9 cellular contexts compared by ENCODE assay signal in genomic region chr22:41048791-41049717, GRCh38. TPM values are rescaled to one million over a fixed set of nuclear protein-coding genes. Genes with fewer than 3 reads are reported as not detected.
DNase-seq lines count a peak whose midpoint lies in the region; ATAC-seq and TF ChIP-seq lines count a peak whose summit lies in the region.
"Had no signal": no experiment of that assay in that cellular context is flagged by ENCODE, and none has a peak within 500 bp of the region (broad histone marks: within the 10 kb centered on the region; RNA-seq: fewer than 3 reads in every experiment).

No MANE protein-coding gene starts in this region.

- WGBS in ectodermal cell, 2 experiments = 78% methylated on average over 31 of the region's 31 CpGs

- H3K27me3 ChIP-seq in ectodermal cell (ENCODE audit: control insufficient read depth, insufficient read depth, low read length, poor library complexity, severe bottlenecking) = no peaks in the 10 kb centered on the region

- no peaks in the 10 kb centered on the region for H3K9me3 ChIP-seq in ectodermal cell (ENCODE audit: control insufficient read depth, low read length)

- H3K9me3 Mint-ChIP-seq in mesothelial cell of epicardium = peaks cover 4% of the 10 kb centered on the region
- H3K9me3 Mint-ChIP-seq in activated T-helper 1 cell treated with anti-CD3 and anti-CD28 coated beads, Interleukin-12 subunit alpha, Interleukin-12 subunit beta, Interleukin-2, Interleukin-4 antibody, amounts not matched to agents 30 ng/mL and 10 ng/mL and 1 ng/mL, durations not matched to agents 14 hours and 24 hours and 36 hours = no peaks in the 10 kb centered on the region

- DNase-seq in DMS 273 (lab: John Stamatoyannopoulos, UW; ENCODE audit: unreplicated experiment) (peak; percentile 24), DMS 273 treated with DMSO at 0.1 percent for 48 hours (lab: John Stamatoyannopoulos, UW) (no peak), mesothelial cell of epicardium (ENCODE audit: low spot score in 2 of 2, unreplicated experiment in 2 of 2) (peak; percentile 27 to 67), ureter (ENCODE audit: low spot score) (peak; percentile 77), NCI-H187 treated with DMSO at 0.1 percent for 48 hours (lab: John Stamatoyannopoulos, UW) (no peak)
- no peak for DNase-seq in activated T-helper 1 cell treated with anti-CD3 and anti-CD28 coated beads, Interleukin-12 subunit alpha, Interleukin-12 subunit beta, Interleukin-2, Interleukin-4 antibody, amounts not matched to agents 30 ng/mL and 10 ng/mL and 1 ng/mL, durations not matched to agents 14 hours and 24 hours and 36 hours (ENCODE audit: low spot score)

- H3K36me3 Mint-ChIP-seq in mesothelial cell of epicardium = no peaks in the 10 kb centered on the region
- no peaks in the 10 kb centered on the region for H3K36me3 Mint-ChIP-seq in activated T-helper 1 cell treated with anti-CD3 and anti-CD28 coated beads, Interleukin-12 subunit alpha, Interleukin-12 subunit beta, Interleukin-2, Interleukin-4 antibody, amounts not matched to agents 30 ng/mL and 10 ng/mL and 1 ng/mL, durations not matched to agents 14 hours and 24 hours and 36 hours (ENCODE audit: low read depth)

- no peaks in the 10 kb centered on the region for H3K27me3 Mint-ChIP-seq in mesothelial cell of epicardium (ENCODE audit: low read depth)
- peaks cover 2% of the 10 kb centered on the region for H3K27me3 Mint-ChIP-seq in activated T-helper 1 cell treated with anti-CD3 and anti-CD28 coated beads, Interleukin-12 subunit alpha, Interleukin-12 subunit beta, Interleukin-2, Interleukin-4 antibody, amounts not matched to agents 30 ng/mL and 10 ng/mL and 1 ng/mL, durations not matched to agents 14 hours and 24 hours and 36 hours (ENCODE audit: insufficient read depth)

- no peaks in the 10 kb centered on the region for H3K36me3 ChIP-seq in ectodermal cell (ENCODE audit: control insufficient read depth, insufficient read depth, low read length)

- peak overlapping the region; percentile 44 for H3K27ac ChIP-seq in ectodermal cell (ENCODE audit: insufficient read depth, low read depth, low read length, poor library complexity, severe bottlenecking)
- H3K27ac ChIP-seq: 22Rv1 had no signal

- intact Hi-C loops in activated T-helper 1 cell treated with anti-CD3 and anti-CD28 coated beads, Interleukin-12 subunit alpha, Interleukin-12 subunit beta, Interleukin-2, Interleukin-4 antibody, amounts not matched to agents 30 ng/mL and 10 ng/mL and 1 ng/mL, durations not matched to agents 14 hours and 24 hours and 36 hours (cut with micrococcal nuclease) = no loop called here

- no peak for ATAC-seq in HG02970 (IDR thresholded peaks at IDR 0.05; ENCODE audit: low FRiP score, unreplicated experiment)

- peak overlapping the region; percentile 51 for H3K4me3 Mint-ChIP-seq in mesothelial cell of epicardium
- no peak overlapping the region for H3K4me3 Mint-ChIP-seq in activated T-helper 1 cell treated with anti-CD3 and anti-CD28 coated beads, Interleukin-12 subunit alpha, Interleukin-12 subunit beta, Interleukin-2, Interleukin-4 antibody, amounts not matched to agents 30 ng/mL and 10 ng/mL and 1 ng/mL, durations not matched to agents 14 hours and 24 hours and 36 hours

- TF ChIP-seq CTCF in mesothelial cell of epicardium (IDR thresholded peaks at IDR 0.05; ENCODE audit: unreplicated experiment) = no peak

- no peaks in the 10 kb centered on the region for H3K4me1 ChIP-seq in ectodermal cell (ENCODE audit: control insufficient read depth, insufficient read depth, low read length)

- H3K4me3 ChIP-seq in ectodermal cell (ENCODE audit: insufficient read depth, low read depth, low read length) = no peak overlapping the region

- peak overlapping the region; percentile 11 for H3K27ac Mint-ChIP-seq in mesothelial cell of epicardium
- H3K27ac Mint-ChIP-seq in activated T-helper 1 cell treated with anti-CD3 and anti-CD28 coated beads, Interleukin-12 subunit alpha, Interleukin-12 subunit beta, Interleukin-2, Interleukin-4 antibody, amounts not matched to agents 30 ng/mL and 10 ng/mL and 1 ng/mL, durations not matched to agents 14 hours and 24 hours and 36 hours = no peak overlapping the region

- H3K4me1 Mint-ChIP-seq in mesothelial cell of epicardium = peaks cover 23% of the 10 kb centered on the region
- peaks cover 7% of the 10 kb centered on the region for H3K4me1 Mint-ChIP-seq in activated T-helper 1 cell treated with anti-CD3 and anti-CD28 coated beads, Interleukin-12 subunit alpha, Interleukin-12 subunit beta, Interleukin-2, Interleukin-4 antibody, amounts not matched to agents 30 ng/mL and 10 ng/mL and 1 ng/mL, durations not matched to agents 14 hours and 24 hours and 36 hours (ENCODE audit: low read depth)

RNA-seq across cellular contexts. Expression of gene EP300, which starts 43.3 kb away (rescaled TPM):
- polyA plus RNA-seq in ectodermal cell (2013, experiment 1 of 4) = 58.3 TPM
- 67.9 TPM for polyA plus RNA-seq in ectodermal cell (2013, experiment 2 of 4)
- polyA plus RNA-seq in ectodermal cell (2013, experiment 3 of 4) = 50.8 TPM
- polyA plus RNA-seq in ectodermal cell (2013, experiment 4 of 4) = 63.7 TPM
- 113 to 124 TPM (median 123 TPM) in 3 replicates for total RNA-seq in mesothelial cell of epicardium
- 119 TPM for total RNA-seq in ureter
- total RNA-seq in activated T-helper 1 cell treated with anti-CD3 and anti-CD28 coated beads, Interleukin-12 subunit alpha, Interleukin-12 subunit beta, Interleukin-2, Interleukin-4 antibody, amounts not matched to agents 30 ng/mL and 10 ng/mL and 1 ng/mL, durations not matched to agents 14 hours and 24 hours and 36 hours = 69.2 and 85.8 TPM in 2 replicates

Comparison
In these comparisons a context has a peak if more than half of its experiments do, and no peak if none do; other contexts are left out.
1. DNase-seq: peak in DMS 273 (single experiment), mesothelial cell of epicardium (2 of 2) and ureter (single experiment); none in DMS 273 treated with DMSO at 0.1 percent for 48 hours (single experiment), activated T-helper 1 cell treated with anti-CD3 and anti-CD28 coated beads, Interleukin-12 subunit alpha, Interleukin-12 subunit beta, Interleukin-2, Interleukin-4 antibody, amounts not matched to agents 30 ng/mL and 10 ng/mL and 1 ng/mL, durations not matched to agents 14 hours and 24 hours and 36 hours (single experiment) and NCI-H187 treated with DMSO at 0.1 percent for 48 hours (single experiment).